8 cellular contexts compared by ENCODE assay signal in genomic region chr1:115138973-115139372, GRCh38. TPM values are rescaled to one million over a fixed set of nuclear protein-coding genes. Genes with fewer than 3 reads are reported as not detected.
A peak's percentile ranks its signal among the peaks of the same experiment; 100 is the strongest.
DNase-seq lines count a peak whose midpoint lies in the region; ATAC-seq and TF ChIP-seq lines count a peak whose summit lies in the region.

No MANE protein-coding gene starts in this region.

- TF ChIP-seq POLR2A in sigmoid colon (IDR thresholded peaks at IDR 0.05), result no peak

- peaks cover 12% of the 10 kb centered on the region for H3K4me1 ChIP-seq in right cardiac atrium (ENCODE audit: control insufficient read depth, insufficient read depth, low read length)
- H3K4me1 ChIP-seq in sigmoid colon, result peaks cover 0 to 21% (median 17%) of the 10 kb centered on the region in 4 donors

- H3K27ac ChIP-seq in right cardiac atrium (ENCODE audit: low read length) (no peak overlapping the region), sigmoid colon (no peak overlapping the region)

- H3K27me3 ChIP-seq in right cardiac atrium (ENCODE audit: control insufficient read depth, insufficient read depth) (no peaks in the 10 kb centered on the region), sigmoid colon (no peaks in the 10 kb centered on the region)

- DNase-seq in NCI-H187 (lab: John Stamatoyannopoulos, UW) (peak; percentile 48 to 82), anterior cingulate cortex (lab: John Stamatoyannopoulos, UW) (peak in 53 of 58 donors; percentile 5 to 75 (median 46)), right cardiac atrium (peak; percentile 92 to 97 (median 94)), sigmoid colon (peak; percentile 95), OCI-M2 (lab: John Stamatoyannopoulos, UW; ENCODE audit: unreplicated experiment) (no peak)
- peak; percentile 51 for DNase-seq in T-helper 2 cell treated with Interferon-gamma antibody and Interleukin-4, amounts not matched to agents 5 μg/mL and 100 μg/mL, for 36 hours (ENCODE audit: low spot score)

- H3K27ac Mint-ChIP-seq in T-helper 2 cell treated with Interferon-gamma antibody and Interleukin-4, amounts not matched to agents 5 μg/mL and 100 μg/mL, for 36 hours, result no peak overlapping the region

- H3K4me3 ChIP-seq in right cardiac atrium (ENCODE audit: low read length), result no peak overlapping the region
- H3K4me3 ChIP-seq in sigmoid colon, result no peak overlapping the region

- TF ChIP-seq CTCF in GM12873 (IDR thresholded peaks at IDR 0.05; ENCODE audit: insufficient read depth, low read depth, low read length, missing control alignments) (peak; percentile 94), sigmoid colon (IDR thresholded peaks at IDR 0.05) (peak; percentile 68 to 87 (median 78))

- TF ChIP-seq EP300 in sigmoid colon (IDR thresholded peaks at IDR 0.05), result no peak

- intact Hi-C loops in right cardiac atrium (cut with DNase I), result loop anchor here (5.0 to 10.0 kb wide), 5 partner anchors 136 to 458 kb away; partner anchors contain the start of gene NGF (in 1 of the 4)
- intact Hi-C loops in sigmoid colon (cut with DNase I), result loop anchor here (1.0 to 10.0 kb wide), 4 partner anchors 330 to 633 kb away; no protein-coding TSS in a partner anchor

- no peaks in the 10 kb centered on the region for H3K36me3 Mint-ChIP-seq in T-helper 2 cell treated with Interferon-gamma antibody and Interleukin-4, amounts not matched to agents 5 μg/mL and 100 μg/mL, for 36 hours (ENCODE audit: low read depth)

- H3K4me1 Mint-ChIP-seq in T-helper 2 cell treated with Interferon-gamma antibody and Interleukin-4, amounts not matched to agents 5 μg/mL and 100 μg/mL, for 36 hours (ENCODE audit: low read depth), result no peaks in the 10 kb centered on the region

- 8% methylated on average over 13 of the region's 13 CpGs for WGBS in right cardiac atrium
- WGBS in sigmoid colon, 2 donors, result 8% methylated on average over 13 of the region's 13 CpGs

- H3K27me3 Mint-ChIP-seq in T-helper 2 cell treated with Interferon-gamma antibody and Interleukin-4, amounts not matched to agents 5 μg/mL and 100 μg/mL, for 36 hours (ENCODE audit: low read depth), result peaks cover 19% of the 10 kb centered on the region

- ATAC-seq in HG02840 (IDR thresholded peaks at IDR 0.05; ENCODE audit: low FRiP score, unreplicated experiment), result peak; percentile 73
- ATAC-seq in right cardiac atrium, result peak; percentile 92 to 95

- no peak overlapping the region for H3K4me3 Mint-ChIP-seq in T-helper 2 cell treated with Interferon-gamma antibody and Interleukin-4, amounts not matched to agents 5 μg/mL and 100 μg/mL, for 36 hours

- H3K9me3 ChIP-seq in right cardiac atrium (ENCODE audit: control insufficient read depth, low read length) (no peaks in the 10 kb centered on the region), sigmoid colon (no peaks in the 10 kb centered on the region)

- H3K36me3 ChIP-seq in sigmoid colon, result no peaks in the 10 kb centered on the region

- H3K9me3 Mint-ChIP-seq in T-helper 2 cell treated with Interferon-gamma antibody and Interleukin-4, amounts not matched to agents 5 μg/mL and 100 μg/mL, for 36 hours, result no peaks in the 10 kb centered on the region

RNA-seq across cellular contexts. Expression of gene TSPAN2, which starts 49.7 kb away (rescaled TPM):
- 10 to 100 TPM in 3 of 4 donors, 1 to 10 TPM in 1; 9.5 to 17.4 (median 13.9) TPM for total RNA-seq in right cardiac atrium
- 6.5 TPM for polyA plus RNA-seq in right cardiac atrium
- 100 to 1,000 TPM in 2 of 4 donors, 10 to 100 TPM in 2; 61.5 to 122 (median 94.7) TPM for total RNA-seq in sigmoid colon
- 1 to 10 TPM in 2 of 3 donors, under 1 TPM in 1; 0.46 to 5.5 (median 1.8) TPM for polyA plus RNA-seq in sigmoid colon
